In the genomic region with DNA sequence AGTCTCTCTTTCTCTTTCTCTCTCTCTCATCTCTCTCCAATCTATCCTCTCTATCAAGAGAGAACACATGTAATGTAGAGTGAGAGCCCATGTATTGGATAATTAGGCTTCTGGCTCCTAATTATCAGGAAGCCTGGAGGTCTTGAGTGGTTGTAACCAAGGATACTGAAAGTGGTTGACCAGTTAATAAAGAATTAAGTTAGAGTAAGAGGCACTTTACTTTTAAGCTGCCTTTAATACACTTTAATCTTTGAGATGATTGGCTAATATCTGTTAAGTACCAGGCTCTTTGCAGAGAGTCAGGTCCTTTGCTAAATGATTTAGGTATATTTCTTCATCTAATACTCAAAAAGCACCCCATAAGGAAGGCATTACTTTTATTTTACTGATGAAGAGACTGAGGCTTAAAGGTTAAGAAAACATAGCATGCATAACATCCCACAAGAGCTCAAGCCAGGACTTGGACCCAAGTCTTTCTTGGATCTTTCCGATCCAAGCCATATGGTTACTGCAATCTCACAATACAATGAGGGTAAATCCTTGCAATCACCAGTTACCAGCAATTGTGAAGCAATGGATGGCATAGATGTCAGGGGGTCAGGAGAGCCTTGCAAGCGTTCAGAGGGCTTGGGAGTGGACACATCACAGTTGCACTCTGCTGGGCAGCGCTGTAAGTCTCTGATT, we compare ENCODE assay signal across 13 cellular contexts. TPM values are rescaled to one million over a fixed set of nuclear protein-coding genes. Genes with fewer than 3 reads are reported as not detected.
A peak's percentile ranks its signal among the peaks of the same experiment; 100 is the strongest.
DNase-seq lines count a peak whose midpoint lies in the region; ATAC-seq, FAIRE-seq and TF ChIP-seq lines count a peak whose summit lies in the region.
"Had no signal": no experiment of that assay in that cellular context is flagged by ENCODE, and none has a peak within 500 bp of the region (broad histone marks: within the 10 kb centered on the region; RNA-seq: fewer than 3 reads in every experiment).

No MANE protein-coding gene starts in this region.

- H3K9me3 ChIP-seq in GM12878 (replicated peaks; ENCODE audit: control insufficient read depth, insufficient read depth, low read length) (no peaks in the 10 kb centered on the region), spleen (no peaks in the 10 kb centered on the region)

- no peak for TF ChIP-seq RAD21 in GM12878 (IDR thresholded peaks at IDR 0.05; ENCODE audit: insufficient read depth, low read depth, low read length)

- H3K79me2 ChIP-seq in GM12878 (ENCODE audit: control insufficient read depth, insufficient read depth, low read length) = peaks cover 39% of the 10 kb centered on the region

- H2AFZ ChIP-seq in GM12878 (ENCODE audit: control insufficient read depth, low read depth, low read length) = no peak overlapping the region

- ATAC-seq in GM12878 (no peak), GM21360 (IDR thresholded peaks at IDR 0.05; ENCODE audit: unreplicated experiment) (no peak), HG03095 (IDR thresholded peaks at IDR 0.05; ENCODE audit: unreplicated experiment) (no peak)
- ATAC-seq: esophagus mucosa had no signal

- no peak overlapping the region for H3K27ac ChIP-seq in GM12878 (ENCODE audit: control insufficient read depth, insufficient read depth)
- H3K27ac ChIP-seq in spleen = peak overlapping the region in 6 of 8 donors; percentile 69 to 96 (median 86)
- H3K27ac ChIP-seq: 22Rv1, brain microvascular endothelial cell, SK-N-MC had no signal

- DNase-seq in NCI-H748 (lab: John Stamatoyannopoulos, UW; ENCODE audit: unreplicated experiment) (peak; percentile 14), NCI-H748 treated with DMSO at 0.1 percent for 48 hours (lab: John Stamatoyannopoulos, UW) (no peak), NCI-H524 treated with DMSO at 0.1 percent for 48 hours (lab: John Stamatoyannopoulos, UW) (peak; percentile 96), GM12878 (ENCODE audit: low read depth, low spot score) (no peak), spleen (no peak), NCI-H345 treated with DMSO at 0.1 percent for 48 hours (lab: John Stamatoyannopoulos, UW; ENCODE audit: unreplicated experiment) (no peak)
- DNase-seq: brain microvascular endothelial cell, NCI-H526 had no signal

- SMC1A ChIA-PET in GM12878 (lab: Charles Lee; ENCODE audit: uncharacterized antibody, unreplicated experiment) = interaction anchor here (1.0 to 16.2 kb wide), 7 partner anchors 11 to 158 kb away, joined by 3 to 260 read pairs (median 29); partner anchors contain the start of gene CD44

- no peak for TF ChIP-seq EP300 in GM12878 (IDR thresholded peaks at IDR 0.05; ENCODE audit: borderline replicate concordance in 1 of 2, control insufficient read depth in 1 of 2, low read depth in 2 of 2, low read length in 2 of 2)

- WGBS in GM12878 (ENCODE audit: insufficient coverage, insufficient replicate concordance, low lambda C conversion rate, missing lambda C conversion rate) = 100% methylated on average over 3 of the region's 3 CpGs
- WGBS in spleen, 5 donors = 87 to 95% (median 89%) methylated on average over 3 of the region's 3 CpGs

- RAD21 ChIA-PET in GM12878 (lab: Charles Lee; ENCODE audit: unreplicated experiment) = interaction anchor here (4.0 to 4.7 kb wide), 2 partner anchors 15 to 22 kb away, joined by 19 to 38 read pairs; partner anchors contain the start of gene CD44

- TF ChIP-seq POLR2A in GM12878 (IDR thresholded peaks at IDR 0.05; ENCODE audit: low read depth, low read length) = no peak
- no peak for TF ChIP-seq POLR2A in spleen (IDR thresholded peaks at IDR 0.05)

- H4K20me1 ChIP-seq in GM12878 (ENCODE audit: control insufficient read depth, insufficient read depth) = no peaks in the 10 kb centered on the region

- peaks cover 0 to 2% of the 10 kb centered on the region in 2 experiments; a peak in 2 of 4 replicates for H3K36me3 ChIP-seq in GM12878 (ENCODE audit: control insufficient read depth in 2 of 2, insufficient read depth in 2 of 2, low read length in 1 of 2)
- H3K36me3 ChIP-seq in spleen = peaks cover 0 to 21% (median 0%) of the 10 kb centered on the region in 6 donors
- H3K36me3 ChIP-seq: brain microvascular endothelial cell had no signal

- H3K9ac ChIP-seq in GM12878 (ENCODE audit: control insufficient read depth, insufficient read depth, low read length) = no peak overlapping the region

- FAIRE-seq in GM12878 (lab: Jason Lieb, UNC) = no peak

- H3K27me3 ChIP-seq in GM12878 (replicated peaks in 1 of 2; ENCODE audit: control insufficient read depth in 2 of 2, insufficient read depth in 2 of 2, low read length in 1 of 2) (no peaks in the 10 kb centered on the region), spleen (replicated peaks in 1 of 7) (no peaks in the 10 kb centered on the region)
- H3K27me3 ChIP-seq: brain microvascular endothelial cell had no signal

- POLR2A ChIA-PET in GM12878 (lab: Charles Lee) = no interaction called here

- peaks cover 32% of the 10 kb centered on the region for H3K4me1 ChIP-seq in GM12878 (ENCODE audit: control insufficient read depth, insufficient read depth, low read length)
- peaks cover 59 to 100% (median 95%) of the 10 kb centered on the region in 6 donors for H3K4me1 ChIP-seq in spleen

- BruUV-seq in GM12878 (replicated peaks; lab: Mats Ljungman, UMichigan) = TSS peak; percentile 3

- TF ChIP-seq CTCF in GM12878 (IDR thresholded peaks at IDR 0.05 in 2 of 3, conservative IDR thresholded peaks at IDR 0.05 in 1 of 3; ENCODE audit: control insufficient read depth in 2 of 3, extremely low read depth in 1 of 3, insufficient read depth in 1 of 3, low read depth in 3 of 3, low read length in 3 of 3) (no peak), spleen (IDR thresholded peaks at IDR 0.05 in 8 of 11, conservative IDR thresholded peaks at IDR 0.05 in 3 of 11) (no peak)

- intact Hi-C loops in GM12878 (cut with micrococcal nuclease; ENCODE audit: unreplicated experiment) = no loop called here
- intact Hi-C loops in spleen (cut with DNase I; ENCODE audit: low total_unique reads) = no loop called here

- H3K4me2 ChIP-seq in GM12878 (ENCODE audit: control insufficient read depth, insufficient read depth) = no peak overlapping the region

- no peak overlapping the region for H3K4me3 ChIP-seq in GM12878
- H3K4me3 ChIP-seq in spleen = no peak overlapping the region
- H3K4me3 ChIP-seq: SK-N-MC had no signal

- CTCF ChIA-PET in GM12878 (lab: Yijun Ruan, JAX) = interaction anchor here (1.3 to 8.1 kb wide), 6 partner anchors 13 to 227 kb away, joined by 3 to 111 read pairs (median 16); partner anchors contain the start of gene CD44

- in situ Hi-C loops in GM12878 (cut with MboI) = no loop called here

TF ChIP-seq in GM12878, 131 proteins besides CTCF, POLR2A, EP300 and RAD21 (continues in another document):
- TF ChIP-seq ASH2L (IDR thresholded peaks at IDR 0.05; ENCODE audit: borderline replicate concordance, low read depth) (no peak), MEF2B (IDR thresholded peaks at IDR 0.05; ENCODE audit: partially characterized antibody, poor library complexity, severe bottlenecking) (no peak), BCL3 (IDR thresholded peaks at IDR 0.05; ENCODE audit: borderline replicate concordance, insufficient read depth, low read depth, low read length, poor library complexity, severe bottlenecking) (no peak), GATAD2B (conservative IDR thresholded peaks at IDR 0.05; ENCODE audit: low read depth) (no peak), TCF3 (IDR thresholded peaks at IDR 0.05; ENCODE audit: borderline replicate concordance, insufficient read depth, low read depth, low read length) (no peak), NRF1 (conservative IDR thresholded peaks at IDR 0.05; ENCODE audit: low read depth, low read length) (no peak), ZNF217 (IDR thresholded peaks at IDR 0.05) (no peak), JUND (IDR thresholded peaks at IDR 0.05; ENCODE audit: low read depth, low read length) (no peak), POLR2AphosphoS2 (IDR thresholded peaks at IDR 0.05; ENCODE audit: low read depth, low read length) (no peak), SUPT20H (IDR thresholded peaks at IDR 0.05; ENCODE audit: borderline replicate concordance, control insufficient read depth, low read depth, low read length) (no peak), SUZ12 (IDR thresholded peaks at IDR 0.05; ENCODE audit: unreplicated experiment) (no peak), RFX5 (IDR thresholded peaks at IDR 0.05; ENCODE audit: low read depth, low read length) (no peak)

RNA-seq across cellular contexts. Expression of gene CD44, which starts 22.1 kb away (rescaled TPM):
- total RNA-seq in GM12878 (2013; cell fraction: nucleolus; rRNA removed) = 514 and 528 TPM in 2 replicates
- 92.1 and 101 TPM in 2 replicates for total RNA-seq in GM12878 (2014; rRNA removed)
- 133 and 148 TPM in 2 replicates for total RNA-seq in GM12878 (2014; rRNA removed; fragmentation: Illumina TruSeq; extraction: Trizol)
- total RNA-seq in GM12878 (2021) = 293 and 295 TPM in 2 replicates
- polyA plus RNA-seq in GM12878 (2011; ENCODE audit: low read depth) = 121 TPM
- polyA plus RNA-seq in GM12878 (2011; rRNA removed) = 190 and 193 TPM in 2 replicates
- polyA plus RNA-seq in GM12878 (2011; cell fraction: cytosol; rRNA removed) = 279 and 303 TPM in 2 replicates
- polyA plus RNA-seq in GM12878 (2011; cell fraction: nucleus; rRNA removed) = 148 and 190 TPM in 2 replicates
- 190 and 271 TPM in 2 replicates for polyA plus RNA-seq in GM12878 (2012)
- polyA plus RNA-seq in GM12878 (2014; fragmentation: Illumina TruSeq; extraction: Trizol) = 264 and 295 TPM in 2 replicates
- 10 to 100 TPM; 57.1 to 65.3 TPM for polyA plus RNA-seq in GM12878 (2014; fragmentation: Nextera tagmentation; extraction: Ambion mirVana)
- polyA plus RNA-seq in GM12878 (2014; rRNA removed) = 188 and 201 TPM in 2 replicates
- polyA plus RNA-seq in GM12878 (2016; fragmentation: Nextera tagmentation; extraction: Ambion mirVana) = 100 to 1,000 TPM in 1 of 2 experiments, 10 to 100 TPM in 1; 95.6 to 108 TPM
- polyA minus RNA-seq in GM12878 (2011; rRNA and poly(A)+ RNA removed) = 318 and 386 TPM in 2 replicates
- polyA minus RNA-seq in GM12878 (2011; cell fraction: cytosol; rRNA and poly(A)+ RNA removed) = 126 and 137 TPM in 2 replicates
- polyA minus RNA-seq in GM12878 (2011; cell fraction: nucleus; rRNA and poly(A)+ RNA removed) = 179 and 299 TPM in 2 replicates
- 100 to 1,000 TPM; 200 to 521 (median 348) TPM for total RNA-seq in spleen
- 100 to 1,000 TPM in 1 of 3 donors, 10 to 100 TPM in 2; 60.9 to 103 (median 71.8) TPM for polyA plus RNA-seq in spleen

Comparison
In these comparisons a context has a peak if more than half of its experiments do, and no peak if none do; other contexts are left out.
1. DNase-seq: peak in NCI-H748 (single experiment) and NCI-H524 treated with DMSO at 0.1 percent for 48 hours (single experiment); none in NCI-H748 treated with DMSO at 0.1 percent for 48 hours (single experiment), GM12878 (single experiment), spleen (single experiment) and NCI-H345 treated with DMSO at 0.1 percent for 48 hours (single experiment).